21 cellular contexts compared by ENCODE assay signal in genomic region chr18:32213693-32214092, GRCh38. TPM values are rescaled to one million over a fixed set of nuclear protein-coding genes. Genes with fewer than 3 reads are reported as not detected.
"Had no signal": no experiment of that assay in that cellular context is flagged by ENCODE, and none has a peak within 500 bp of the region (broad histone marks: within the 10 kb centered on the region; RNA-seq: fewer than 3 reads in every experiment).

No MANE protein-coding gene starts in this region.

- H3K27me3 ChIP-seq: cardiac muscle cell, foreskin keratinocyte, neural progenitor cell had no signal

- H3K36me3 Mint-ChIP-seq: activated CD8-positive, alpha-beta memory T cell treated with anti-CD3 and anti-CD28 coated beads, Interleukin-2, amount 10 ng/mL, durations not matched to agents 7 days and 5 days; activated naive CD8-positive, alpha-beta T cell treated with anti-CD3 and anti-CD28 coated beads for 36 hours; memory B cell; naive B cell; neural progenitor cell; stimulated activated naive B cell treated with anti-CD40 and anti-IgM and Interleukin-4, amounts not matched to agents 10 μg/mL and 1 μg/mL and 100 μg/mL, for 72 hours had no signal

- H3K4me3 ChIP-seq: cardiac muscle cell, neural progenitor cell, psoas muscle, thoracic aorta had no signal

- H3K27ac ChIP-seq: cardiac muscle cell, foreskin keratinocyte, neural progenitor cell, psoas muscle, thoracic aorta had no signal

- H3K27ac Mint-ChIP-seq: activated B cell treated with CpG ODN at 0.5 μM for 24 hours; activated CD4-positive, alpha-beta memory T cell treated with anti-CD3 and anti-CD28 coated beads, Interleukin-2, amount 10 ng/mL, durations not matched to agents 7 days and 5 days; activated CD8-positive, alpha-beta memory T cell treated with anti-CD3 and anti-CD28 coated beads, Interleukin-2, amount 10 ng/mL, durations not matched to agents 7 days and 5 days; activated naive CD8-positive, alpha-beta T cell treated with anti-CD3 and anti-CD28 coated beads for 36 hours; memory B cell; naive B cell; neural progenitor cell; stimulated activated naive B cell treated with anti-CD40 and anti-IgM and Interleukin-4, amounts not matched to agents 10 μg/mL and 1 μg/mL and 100 μg/mL, for 72 hours had no signal

- H3K9ac ChIP-seq: neural progenitor cell had no signal

- H3K9me3 ChIP-seq: psoas muscle, thoracic aorta had no signal

- ATAC-seq: activated CD8-positive, alpha-beta memory T cell treated with anti-CD3 and anti-CD28 coated beads, Interleukin-2, amount 10 ng/mL, durations not matched to agents 7 days and 5 days; foreskin keratinocyte; psoas muscle; stimulated activated naive B cell treated with anti-CD40 and anti-IgM and Interleukin-4, amounts not matched to agents 10 μg/mL and 1 μg/mL and 100 μg/mL, for 72 hours had no signal

- H3K36me3 ChIP-seq: cardiac muscle cell, neural progenitor cell, thoracic aorta had no signal

- H3K4me1 Mint-ChIP-seq: activated B cell treated with CpG ODN at 0.5 μM for 24 hours; activated CD4-positive, alpha-beta memory T cell treated with anti-CD3 and anti-CD28 coated beads, Interleukin-2, amount 10 ng/mL, durations not matched to agents 7 days and 5 days; activated CD8-positive, alpha-beta memory T cell treated with anti-CD3 and anti-CD28 coated beads, Interleukin-2, amount 10 ng/mL, durations not matched to agents 7 days and 5 days; activated naive CD8-positive, alpha-beta T cell treated with anti-CD3 and anti-CD28 coated beads for 36 hours; memory B cell; naive B cell; neural progenitor cell; stimulated activated naive B cell treated with anti-CD40 and anti-IgM and Interleukin-4, amounts not matched to agents 10 μg/mL and 1 μg/mL and 100 μg/mL, for 72 hours had no signal

- H3K4me1 ChIP-seq: foreskin keratinocyte, neural progenitor cell, psoas muscle had no signal

- H3K4me3 Mint-ChIP-seq: activated B cell treated with CpG ODN at 0.5 μM for 24 hours; activated CD4-positive, alpha-beta memory T cell treated with anti-CD3 and anti-CD28 coated beads, Interleukin-2, amount 10 ng/mL, durations not matched to agents 7 days and 5 days; activated CD8-positive, alpha-beta memory T cell treated with anti-CD3 and anti-CD28 coated beads, Interleukin-2, amount 10 ng/mL, durations not matched to agents 7 days and 5 days; activated naive CD8-positive, alpha-beta T cell treated with anti-CD3 and anti-CD28 coated beads for 36 hours; memory B cell; naive B cell; neural progenitor cell; stimulated activated naive B cell treated with anti-CD40 and anti-IgM and Interleukin-4, amounts not matched to agents 10 μg/mL and 1 μg/mL and 100 μg/mL, for 72 hours had no signal

- DNase-seq: activated B cell treated with CpG ODN at 0.5 μM for 24 hours; activated CD4-positive, alpha-beta memory T cell treated with anti-CD3 and anti-CD28 coated beads, Interleukin-2, amount 10 ng/mL, durations not matched to agents 7 days and 5 days; activated CD4-positive, alpha-beta T cell treated with anti-CD3 and anti-CD28 coated beads for 48 hours; activated CD8-positive, alpha-beta memory T cell treated with anti-CD3 and anti-CD28 coated beads, Interleukin-2, amount 10 ng/mL, durations not matched to agents 7 days and 5 days; activated naive CD8-positive, alpha-beta T cell treated with anti-CD3 and anti-CD28 coated beads for 36 hours; amniotic stem cell; dermis blood vessel endothelial cell; effector memory CD4-positive, alpha-beta T cell; foreskin keratinocyte; hypothalamus; islet precursor cell; naive B cell; psoas muscle; stimulated activated naive B cell treated with anti-CD40 and anti-IgM and Interleukin-4, amounts not matched to agents 10 μg/mL and 1 μg/mL and 100 μg/mL, for 72 hours had no signal

- H3K27me3 Mint-ChIP-seq: activated B cell treated with CpG ODN at 0.5 μM for 24 hours; activated naive CD8-positive, alpha-beta T cell treated with anti-CD3 and anti-CD28 coated beads for 36 hours had no signal

- H3K9me3 Mint-ChIP-seq: activated B cell treated with CpG ODN at 0.5 μM for 24 hours; activated CD4-positive, alpha-beta memory T cell treated with anti-CD3 and anti-CD28 coated beads, Interleukin-2, amount 10 ng/mL, durations not matched to agents 7 days and 5 days; activated naive CD8-positive, alpha-beta T cell treated with anti-CD3 and anti-CD28 coated beads for 36 hours; memory B cell; naive B cell; neural progenitor cell; stimulated activated naive B cell treated with anti-CD40 and anti-IgM and Interleukin-4, amounts not matched to agents 10 μg/mL and 1 μg/mL and 100 μg/mL, for 72 hours had no signal

RNA-seq across cellular contexts. Expression of gene MEP1B, which starts 23.9 kb away (rescaled TPM):
- total RNA-seq: dermis blood vessel endothelial cell, foreskin keratinocyte, mononuclear cell, osteoblast, thoracic aorta had no signal
- polyA plus RNA-seq: cardiac muscle cell, foreskin keratinocyte, urinary bladder had no signal
